Comparison of ENCODE assay signal across 2 cellular contexts in the genomic region with DNA sequence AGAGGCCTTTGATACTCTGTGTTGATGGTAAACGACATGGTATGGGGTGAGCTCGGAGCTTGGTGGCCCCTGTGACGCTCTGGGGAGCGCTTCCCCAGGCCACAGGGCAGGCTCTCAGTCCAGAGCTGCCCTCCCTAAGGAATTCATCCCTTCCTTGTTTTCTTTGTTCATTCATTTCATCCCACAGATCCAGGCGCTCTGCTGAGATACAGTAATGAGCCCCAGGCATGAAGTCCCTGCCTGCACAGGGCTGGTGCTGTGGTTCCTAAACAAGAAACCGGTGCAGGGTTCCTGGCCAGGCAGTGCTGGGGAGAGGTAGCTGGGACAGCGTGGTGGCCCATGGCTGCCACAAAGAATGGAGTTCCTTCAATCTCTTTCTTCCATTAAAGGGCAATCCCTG.
TF ChIP-seq lines count a peak whose summit lies in the region.

No MANE protein-coding gene starts in this region.

TF ChIP-seq in liver, 16 proteins besides CTCF, POLR2A, EP300 and RAD21:
- TF ChIP-seq, protein P1, sequence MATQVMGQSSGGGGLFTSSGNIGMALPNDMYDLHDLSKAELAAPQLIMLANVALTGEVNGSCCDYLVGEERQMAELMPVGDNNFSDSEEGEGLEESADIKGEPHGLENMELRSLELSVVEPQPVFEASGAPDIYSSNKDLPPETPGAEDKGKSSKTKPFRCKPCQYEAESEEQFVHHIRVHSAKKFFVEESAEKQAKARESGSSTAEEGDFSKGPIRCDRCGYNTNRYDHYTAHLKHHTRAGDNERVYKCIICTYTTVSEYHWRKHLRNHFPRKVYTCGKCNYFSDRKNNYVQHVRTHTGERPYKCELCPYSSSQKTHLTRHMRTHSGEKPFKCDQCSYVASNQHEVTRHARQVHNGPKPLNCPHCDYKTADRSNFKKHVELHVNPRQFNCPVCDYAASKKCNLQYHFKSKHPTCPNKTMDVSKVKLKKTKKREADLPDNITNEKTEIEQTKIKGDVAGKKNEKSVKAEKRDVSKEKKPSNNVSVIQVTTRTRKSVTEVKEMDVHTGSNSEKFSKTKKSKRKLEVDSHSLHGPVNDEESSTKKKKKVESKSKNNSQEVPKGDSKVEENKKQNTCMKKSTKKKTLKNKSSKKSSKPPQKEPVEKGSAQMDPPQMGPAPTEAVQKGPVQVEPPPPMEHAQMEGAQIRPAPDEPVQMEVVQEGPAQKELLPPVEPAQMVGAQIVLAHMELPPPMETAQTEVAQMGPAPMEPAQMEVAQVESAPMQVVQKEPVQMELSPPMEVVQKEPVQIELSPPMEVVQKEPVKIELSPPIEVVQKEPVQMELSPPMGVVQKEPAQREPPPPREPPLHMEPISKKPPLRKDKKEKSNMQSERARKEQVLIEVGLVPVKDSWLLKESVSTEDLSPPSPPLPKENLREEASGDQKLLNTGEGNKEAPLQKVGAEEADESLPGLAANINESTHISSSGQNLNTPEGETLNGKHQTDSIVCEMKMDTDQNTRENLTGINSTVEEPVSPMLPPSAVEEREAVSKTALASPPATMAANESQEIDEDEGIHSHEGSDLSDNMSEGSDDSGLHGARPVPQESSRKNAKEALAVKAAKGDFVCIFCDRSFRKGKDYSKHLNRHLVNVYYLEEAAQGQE (IDR thresholded peaks at IDR 0.05) = no peak
- TF ChIP-seq TAF1 (conservative IDR thresholded peaks at IDR 0.05) = no peak
- no peak for TF ChIP-seq RXRA (IDR thresholded peaks at IDR 0.05)
- no peak for TF ChIP-seq ZBTB33 (IDR thresholded peaks at IDR 0.05)
- no peak for TF ChIP-seq HNF4A (conservative IDR thresholded peaks at IDR 0.05)
- no peak for TF ChIP-seq GABPA (IDR thresholded peaks at IDR 0.05 in 1 of 2, conservative IDR thresholded peaks at IDR 0.05 in 1 of 2)
- no peak for TF ChIP-seq JUND (IDR thresholded peaks at IDR 0.05)
- TF ChIP-seq HNF4G (IDR thresholded peaks at IDR 0.05) = no peak
- no peak for TF ChIP-seq FOXA2 (IDR thresholded peaks at IDR 0.05)
- no peak for TF ChIP-seq SP1 (IDR thresholded peaks at IDR 0.05)
- no peak for TF ChIP-seq ATF3 (IDR thresholded peaks at IDR 0.05)
- TF ChIP-seq EGR1 (IDR thresholded peaks at IDR 0.05; ENCODE audit: low read depth in 2 of 2) = no peak
- TF ChIP-seq NR2F2 (IDR thresholded peaks at IDR 0.05) = no peak
- no peak for TF ChIP-seq MAX (IDR thresholded peaks at IDR 0.05)
- no peak for TF ChIP-seq FOXA1 (IDR thresholded peaks at IDR 0.05)
- no peak for TF ChIP-seq YY1 (IDR thresholded peaks at IDR 0.05)

TF ChIP-seq in HepG2, 621 proteins besides CTCF, POLR2A, EP300 and RAD21 (continued from another document):
- TF ChIP-seq AHDC1 (CRISPR knock-in tag; IDR thresholded peaks at IDR 0.05; ENCODE audit: borderline replicate concordance) (no peak), ZNF605 (CRISPR knock-in tag; IDR thresholded peaks at IDR 0.05) (no peak), CHD4 (IDR thresholded peaks at IDR 0.05; ENCODE audit: borderline replicate concordance, low read length) (no peak), PHF8 (CRISPR knock-in tag; IDR thresholded peaks at IDR 0.05) (no peak), PRMT3 (CRISPR knock-in tag; IDR thresholded peaks at IDR 0.05; ENCODE audit: borderline replicate concordance, low read depth) (no peak), SOX5 (CRISPR knock-in tag; IDR thresholded peaks at IDR 0.05; ENCODE audit: borderline replicate concordance) (no peak), TBL1XR1 (IDR thresholded peaks at IDR 0.05; ENCODE audit: borderline replicate concordance, low read length, partially characterized antibody) (no peak), ATAD3A (CRISPR knock-in tag; IDR thresholded peaks at IDR 0.05) (no peak), YEATS2 (CRISPR knock-in tag; IDR thresholded peaks at IDR 0.05; ENCODE audit: borderline replicate concordance) (no peak), GTF2F1 (IDR thresholded peaks at IDR 0.05; ENCODE audit: low read length) (no peak)
